Comparison of ENCODE assay signal across 20 cellular contexts in genomic region chr4:7638984-7639789, GRCh38.
DNase-seq lines count a peak whose midpoint lies in the region; ATAC-seq, FAIRE-seq and TF ChIP-seq lines count a peak whose summit lies in the region.
"Had no signal": no experiment of that assay in that cellular context is flagged by ENCODE, and none has a peak within 500 bp of the region (broad histone marks: within the 10 kb centered on the region; RNA-seq: fewer than 3 reads in every experiment).

No MANE protein-coding gene starts in this region.

- H3K9ac ChIP-seq in HepG2 (ENCODE audit: insufficient read depth, low read depth, low read length) (0 out of 2 replicates have a peak overlapping the region, but pooled peaks have one; percentile 1), GM23248 (no peak overlapping the region)

- H3K4me1 Mint-ChIP-seq in natural killer cell = peaks cover 21 to 39% of the 10 kb centered on the region in 2 donors
- peaks cover 22 to 30% of the 10 kb centered on the region in 2 donors for H3K4me1 Mint-ChIP-seq in natural killer cell treated with Interleukin-12 subunit alpha and Interleukin-12 subunit beta and Interleukin-15 and Interleukin-18, amount 100 ng/mL, for 72 hours (ENCODE audit: low read depth in 2 of 2)
- H3K4me1 Mint-ChIP-seq: CD4-positive, CD25-positive, alpha-beta regulatory T cell had no signal

- no peak overlapping the region for H2AFZ ChIP-seq in HepG2 (ENCODE audit: low read length)
- no peak overlapping the region for H2AFZ ChIP-seq in GM23248

- TF ChIP-seq EP300 in HepG2 (IDR thresholded peaks at IDR 0.05; ENCODE audit: low read depth in 2 of 2, low read length in 2 of 2) (peak; percentile 75 to 84; a peak in 2 of 4 replicates), HepG2 (CRISPR knock-in tag; IDR thresholded peaks at IDR 0.05; ENCODE audit: borderline replicate concordance) (peak; percentile 28; the same call in 1 of the 2 replicates)

- H3K4me1 ChIP-seq in HepG2 (ENCODE audit: insufficient read depth, low read length) (peaks cover 32% of the 10 kb centered on the region), GM23248 (ENCODE audit: insufficient read depth) (peaks cover 14% of the 10 kb centered on the region)
- H3K4me1 ChIP-seq: A549, adrenal gland, SJSA1, testis had no signal

- no TSS peak for BruUV-seq in HepG2 (replicated peaks; lab: Mats Ljungman, UMichigan)

- no peaks in the 10 kb centered on the region for H3K9me3 Mint-ChIP-seq in natural killer cell
- H3K9me3 Mint-ChIP-seq in natural killer cell treated with Interleukin-12 subunit alpha and Interleukin-12 subunit beta and Interleukin-15 and Interleukin-18, amount 100 ng/mL, for 72 hours = peaks cover 3% of the 10 kb centered on the region

- no peaks in the 10 kb centered on the region for H3K27me3 ChIP-seq in HepG2 (ENCODE audit: control insufficient read depth in 1 of 2, insufficient read depth in 2 of 2, low read length in 2 of 2)
- H3K27me3 ChIP-seq in GM23248 (replicated peaks; ENCODE audit: insufficient read depth) = peaks cover 12% of the 10 kb centered on the region
- H3K27me3 ChIP-seq: adrenal gland, SJSA1, testis had no signal

- CTCF ChIA-PET in HepG2 (lab: Yijun Ruan, JAX; ENCODE audit: low intra/inter-chr PET ratio, low total read pairs) = no interaction called here

- no peaks in the 10 kb centered on the region for H3F3A ChIP-seq in GM23248 (ENCODE audit: insufficient read depth)

- ATAC-seq in natural killer cell (peak in 2 of 3 donors; percentile 27 to 57), HepG2 (peak; percentile 98), HG02970 (IDR thresholded peaks at IDR 0.05; ENCODE audit: low FRiP score, unreplicated experiment) (no peak)
- no peak for ATAC-seq in natural killer cell treated with Interleukin-12 subunit alpha and Interleukin-12 subunit beta and Interleukin-15 and Interleukin-18, amount 100 ng/mL, for 72 hours
- ATAC-seq: A549 had no signal

- peaks cover 0 to 6% of the 10 kb centered on the region in 2 donors for H3K27me3 Mint-ChIP-seq in natural killer cell (ENCODE audit: low read depth in 2 of 2)
- peaks cover 0 to 3% of the 10 kb centered on the region in 2 donors for H3K27me3 Mint-ChIP-seq in natural killer cell treated with Interleukin-12 subunit alpha and Interleukin-12 subunit beta and Interleukin-15 and Interleukin-18, amount 100 ng/mL, for 72 hours
- H3K27me3 Mint-ChIP-seq: CD4-positive, CD25-positive, alpha-beta regulatory T cell had no signal

- no peaks in the 10 kb centered on the region for H3K36me3 ChIP-seq in HepG2 (replicated peaks in 1 of 2; ENCODE audit: control insufficient read depth in 1 of 2, insufficient read depth in 2 of 2, low read length in 2 of 2)
- H3K36me3 ChIP-seq in GM23248 (ENCODE audit: low read depth) = no peaks in the 10 kb centered on the region
- H3K36me3 ChIP-seq: adrenal gland, SJSA1 had no signal

- H3K9me3 ChIP-seq in HepG2 (ENCODE audit: low read length) (no peaks in the 10 kb centered on the region), GM23248 (ENCODE audit: low read depth) (no peaks in the 10 kb centered on the region)
- H3K9me3 ChIP-seq: adrenal gland, SJSA1, testis had no signal

- H3K4me3 Mint-ChIP-seq in natural killer cell = no peak overlapping the region
- no peak overlapping the region for H3K4me3 Mint-ChIP-seq in natural killer cell treated with Interleukin-12 subunit alpha and Interleukin-12 subunit beta and Interleukin-15 and Interleukin-18, amount 100 ng/mL, for 72 hours
- H3K4me3 Mint-ChIP-seq: CD4-positive, CD25-positive, alpha-beta regulatory T cell; neural crest cell had no signal

- no peaks in the 10 kb centered on the region for H3K9me2 ChIP-seq in GM23248 (ENCODE audit: insufficient read depth)

- in situ Hi-C loops in HepG2 (cut with HindIII; ENCODE audit: extremely low pct_ligation_motif_present, low pct_unique_long_range_greater_than_20kb) (no loop called here), GM23248 (cut with MboI) (no loop called here)

- POLR2A ChIA-PET in HepG2 (lab: Yijun Ruan, JAX) = interaction anchor here (1.0 to 1.4 kb wide), 4 partner anchors 9 to 34 kb away, joined by 3 to 24 read pairs (median 7); no protein-coding TSS in a partner anchor

- DNase-seq in natural killer cell = no peak
- no peak for DNase-seq in natural killer cell treated with Interleukin-12 subunit alpha and Interleukin-12 subunit beta and Interleukin-15 and Interleukin-18, amount 100 ng/mL, for 72 hours (ENCODE audit: low spot score)
- peak; percentile 24 for DNase-seq in SW480 (ENCODE audit: low spot score)
- peak; percentile 93 for DNase-seq in HepG2 (ENCODE audit: low spot score)
- DNase-seq in effector CD8-positive, alpha-beta T cell (lab: John Stamatoyannopoulos, UW) = no peak
- no peak for DNase-seq in activated CD8-positive, alpha-beta memory T cell treated with anti-CD3 and anti-CD28 coated beads, Interleukin-2, amount 50 U/mL, for 4 hours
- DNase-seq in GM23248 = no peak
- DNase-seq: activated effector memory CD4-positive, alpha-beta T cell treated with Interleukin-2 at 50 U/mL for 16 hours; caudate nucleus; CD4-positive, CD25-positive, alpha-beta regulatory T cell; DMS53; NCI-H1048; NCI-H510A treated with DMSO at 0.1 percent for 48 hours; T-helper 9 cell; testis had no signal

- H3K4me3 ChIP-seq in HepG2 (replicated peaks in 1 of 3; ENCODE audit: insufficient read depth in 1 of 3, low read depth in 2 of 3, low read length in 3 of 3) = peak overlapping the region in 1 of 3 experiments; percentile 26; a peak in 1 of 6 replicates
- no peak overlapping the region for H3K4me3 ChIP-seq in GM23248
- H3K4me3 ChIP-seq: A549, adrenal gland, SJSA1, testis had no signal

- H3K4me2 ChIP-seq in HepG2 (ENCODE audit: low read depth, low read length) (peak overlapping the region; percentile 56), GM23248 (ENCODE audit: unreplicated experiment) (no peak overlapping the region)
- H3K4me2 ChIP-seq: A549 had no signal

- intact Hi-C loops in natural killer cell (cut with micrococcal nuclease) (no loop called here), HepG2 (cut with micrococcal nuclease; ENCODE audit: unreplicated experiment) (loop anchor here (1.0 to 10.0 kb wide), 2 partner anchors 9 to 104 kb away; no protein-coding TSS in a partner anchor)

- H4K20me1 ChIP-seq in HepG2 (ENCODE audit: insufficient read depth, low read length) = no peaks in the 10 kb centered on the region
- H4K20me1 ChIP-seq in GM23248 (ENCODE audit: insufficient read depth) = no peaks in the 10 kb centered on the region

- 29% methylated on average over 5 of the region's 7 CpGs for WGBS in HepG2 (ENCODE audit: low lambda C conversion rate)
- 76 to 83% methylated on average over 7 of the region's 7 CpGs for WGBS in GM23248 (ENCODE audit: low coverage in 1 of 2, low lambda C conversion rate in 2 of 2, missing lambda C conversion rate in 2 of 2), 2 experiments

- TF ChIP-seq RAD21 in HepG2 (CRISPR knock-in tag; IDR thresholded peaks at IDR 0.05) = no peak; the same call in 1 of the 2 replicates

- no peaks in the 10 kb centered on the region for H3K36me3 Mint-ChIP-seq in natural killer cell
- no peaks in the 10 kb centered on the region for H3K36me3 Mint-ChIP-seq in natural killer cell treated with Interleukin-12 subunit alpha and Interleukin-12 subunit beta and Interleukin-15 and Interleukin-18, amount 100 ng/mL, for 72 hours
- H3K36me3 Mint-ChIP-seq: CD4-positive, CD25-positive, alpha-beta regulatory T cell had no signal

- no peak for TF ChIP-seq POLR2A in HepG2 (IDR thresholded peaks at IDR 0.05; ENCODE audit: insufficient read depth in 1 of 2, low read depth in 2 of 2, low read length in 2 of 2)

- peak; percentile 97 for FAIRE-seq in HepG2 (lab: Jason Lieb, UNC)
- FAIRE-seq: A549 had no signal

- H3K27ac Mint-ChIP-seq in natural killer cell = no peak overlapping the region
- H3K27ac Mint-ChIP-seq in natural killer cell treated with Interleukin-12 subunit alpha and Interleukin-12 subunit beta and Interleukin-15 and Interleukin-18, amount 100 ng/mL, for 72 hours = no peak overlapping the region
- H3K27ac Mint-ChIP-seq: CD4-positive, CD25-positive, alpha-beta regulatory T cell had no signal

- H3K79me2 ChIP-seq in HepG2 (ENCODE audit: insufficient read depth, low read length) (no peaks in the 10 kb centered on the region), GM23248 (ENCODE audit: insufficient read depth) (no peaks in the 10 kb centered on the region)

- peak overlapping the region; percentile 53 for H3K27ac ChIP-seq in HepG2 (ENCODE audit: extremely low read length, insufficient read depth, low read length)
- no peak overlapping the region for H3K27ac ChIP-seq in GM23248
- H3K27ac ChIP-seq: A549, adrenal gland, SJSA1, testis had no signal

- TF ChIP-seq CTCF in natural killer cell (IDR thresholded peaks at IDR 0.05) = no peak
- peak; percentile 14; the same call in 1 of the 2 replicates for TF ChIP-seq CTCF in HepG2 (CRISPR knock-in tag; IDR thresholded peaks at IDR 0.05)

TF ChIP-seq in HepG2, 621 proteins besides CTCF, POLR2A, EP300 and RAD21 (continues in another document):
- no peak for TF ChIP-seq CHD2 (IDR thresholded peaks at IDR 0.05; ENCODE audit: low read depth, low read length)
- TF ChIP-seq BCL6 (CRISPR knock-in tag; IDR thresholded peaks at IDR 0.05) = peak; percentile 71
- 0 out of 2 replicates have a peak, but pooled peaks have one; percentile 28 for TF ChIP-seq MEIS2 (CRISPR knock-in tag; IDR thresholded peaks at IDR 0.05)
- TF ChIP-seq BRF2 (CRISPR knock-in tag; IDR thresholded peaks at IDR 0.05) = no peak
- TF ChIP-seq BCL3 (CRISPR knock-in tag; IDR thresholded peaks at IDR 0.05) = no peak

Comparison
In these comparisons a context has a peak if more than half of its experiments do, and no peak if none do; other contexts are left out.
1. ATAC-seq: peak in natural killer cell (2 of 3) and HepG2 (single experiment); none in natural killer cell treated with Interleukin-12 subunit alpha and Interleukin-12 subunit beta and Interleukin-15 and Interleukin-18, amount 100 ng/mL, for 72 hours (0 of 2) and HG02970 (single experiment).
2. DNase-seq: peak in SW480 (single experiment) and HepG2 (single experiment); none in natural killer cell (single experiment), natural killer cell treated with Interleukin-12 subunit alpha and Interleukin-12 subunit beta and Interleukin-15 and Interleukin-18, amount 100 ng/mL, for 72 hours (single experiment), effector CD8-positive, alpha-beta T cell (single experiment), activated CD8-positive, alpha-beta memory T cell treated with anti-CD3 and anti-CD28 coated beads, Interleukin-2, amount 50 U/mL, for 4 hours (single experiment) and GM23248 (single experiment).